22 cellular contexts compared by ENCODE assay signal in the genomic region with DNA sequence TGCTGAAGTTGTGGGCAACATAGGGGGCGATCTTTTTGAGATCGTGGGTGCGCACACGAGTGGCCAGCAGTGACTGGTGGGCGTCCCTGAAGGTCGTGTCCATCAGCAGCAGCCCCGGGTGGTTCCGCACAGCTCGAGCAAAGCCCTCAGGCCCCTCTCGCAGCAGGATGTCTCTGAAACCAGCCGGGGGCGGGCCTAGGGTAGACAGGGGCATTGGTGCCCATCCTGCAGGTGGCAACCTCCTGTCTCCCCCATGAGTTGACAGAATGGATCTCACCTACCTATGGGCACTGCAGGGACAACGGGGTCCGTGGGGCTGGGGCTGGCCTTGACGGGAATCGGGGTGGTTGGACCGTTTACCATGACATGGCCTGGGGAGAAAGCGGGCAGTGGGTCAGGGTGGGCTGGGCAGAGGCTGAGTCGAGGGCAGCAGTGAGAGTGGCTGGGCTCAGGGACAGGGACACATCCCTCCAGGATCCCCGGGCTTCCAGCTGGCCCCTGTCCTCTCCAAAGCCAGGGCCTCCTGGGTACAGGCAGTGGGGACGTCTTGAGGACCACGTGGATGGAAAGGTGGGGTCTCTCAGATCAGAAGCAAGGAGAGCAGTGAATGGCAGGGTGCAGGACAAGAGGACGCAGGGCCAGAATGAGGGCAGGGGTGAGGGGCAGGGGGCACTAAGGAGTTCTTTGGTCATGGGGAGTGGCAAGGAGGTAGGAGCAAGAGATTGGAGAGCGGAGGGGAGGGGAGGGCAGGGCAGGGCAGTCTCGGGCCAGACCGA. TPM values are rescaled to one million over a fixed set of nuclear protein-coding genes. Genes with fewer than 3 reads are reported as not detected.
A peak's percentile ranks its signal among the peaks of the same experiment; 100 is the strongest.
DNase-seq lines count a peak whose midpoint lies in the region; ATAC-seq and TF ChIP-seq lines count a peak whose summit lies in the region.
"Had no signal": no experiment of that assay in that cellular context is flagged by ENCODE, and none has a peak within 500 bp of the region (broad histone marks: within the 10 kb centered on the region; RNA-seq: fewer than 3 reads in every experiment).

No MANE protein-coding gene starts in this region.

- no peak overlapping the region for H2AFZ ChIP-seq in HCT116 (ENCODE audit: low read depth, low read length, poor library complexity, severe bottlenecking)

- H3K27ac Mint-ChIP-seq in activated CD8-positive, alpha-beta T cell treated with anti-CD3 and anti-CD28 coated beads for 36 hours = no peak overlapping the region
- no peak overlapping the region for H3K27ac Mint-ChIP-seq in activated CD8-positive, alpha-beta T cell treated with anti-CD3 and anti-CD28 coated beads, Interleukin-2, amount 10 ng/mL, durations not matched to agents 7 days and 5 days
- no peak overlapping the region for H3K27ac Mint-ChIP-seq in chondrocyte (ENCODE audit: unreplicated experiment)
- H3K27ac Mint-ChIP-seq: nephron, type B pancreatic cell had no signal

- H3K36me3 ChIP-seq in HCT116 (ENCODE audit: control insufficient read depth in 1 of 2, insufficient read depth in 2 of 2, low read length in 2 of 2) (peaks cover 0 to 2% of the 10 kb centered on the region in 2 experiments; a peak in 2 of 4 replicates), Peyer's patch (peaks cover 0 to 27% (median 0%) of the 10 kb centered on the region in 3 donors)
- H3K36me3 ChIP-seq: prostate gland had no signal

- BruUV-seq in HCT116 (replicated peaks; lab: Mats Ljungman, UMichigan) = no TSS peak

- no peak overlapping the region for H3K27ac ChIP-seq in HCT116 (ENCODE audit: low read depth, low read length)
- no peak overlapping the region for H3K27ac ChIP-seq in Peyer's patch
- H3K27ac ChIP-seq: prostate gland, stomach had no signal

- no peak overlapping the region for H3K9ac ChIP-seq in HCT116 (ENCODE audit: low read length)

- H3K4me3 ChIP-seq in HCT116 (replicated peaks in 1 of 2; ENCODE audit: low read depth in 1 of 2, low read length in 2 of 2) (no peak overlapping the region), Peyer's patch (no peak overlapping the region)
- H3K4me3 ChIP-seq: prostate gland, stomach had no signal

- no peak for ATAC-seq in activated CD8-positive, alpha-beta T cell treated with anti-CD3 and anti-CD28 coated beads for 36 hours
- ATAC-seq in activated CD8-positive, alpha-beta T cell treated with anti-CD3 and anti-CD28 coated beads, Interleukin-2, amount 10 ng/mL, durations not matched to agents 7 days and 5 days = no peak
- no peak for ATAC-seq in HCT116
- no peak for ATAC-seq in sciatic nerve
- no peak for ATAC-seq in GM18517 (IDR thresholded peaks at IDR 0.05; ENCODE audit: unreplicated experiment)
- ATAC-seq: Panc1 had no signal

- H3K4me1 Mint-ChIP-seq in activated CD8-positive, alpha-beta T cell treated with anti-CD3 and anti-CD28 coated beads for 36 hours (ENCODE audit: low read depth) = peaks cover 14% of the 10 kb centered on the region
- H3K4me1 Mint-ChIP-seq in activated CD8-positive, alpha-beta T cell treated with anti-CD3 and anti-CD28 coated beads, Interleukin-2, amount 10 ng/mL, durations not matched to agents 7 days and 5 days (ENCODE audit: low read depth) = peaks cover 38% of the 10 kb centered on the region
- H3K4me1 Mint-ChIP-seq in chondrocyte (ENCODE audit: low read depth) = peaks cover 9% of the 10 kb centered on the region

- no peaks in the 10 kb centered on the region for H3K27me3 ChIP-seq in HCT116 (ENCODE audit: insufficient read depth, low read length)
- H3K27me3 ChIP-seq in Peyer's patch = no peaks in the 10 kb centered on the region
- H3K27me3 ChIP-seq: stomach had no signal

- RAD21 ChIA-PET in HCT116 (lab: Charles Lee; ENCODE audit: low non-redundant PET in 1 of 2, low total read pairs in 2 of 2, uncharacterized antibody in 2 of 2, unreplicated experiment in 2 of 2) = no interaction called here

- no peak overlapping the region for H3K4me2 ChIP-seq in HCT116 (ENCODE audit: low read length)

- H3K4me1 ChIP-seq in HCT116 (ENCODE audit: control insufficient read depth in 1 of 2, insufficient read depth in 2 of 2, low read length in 2 of 2) = peaks cover 10 to 23% of the 10 kb centered on the region in 2 experiments
- H3K4me1 ChIP-seq in Peyer's patch = peaks cover 0 to 12% (median 3%) of the 10 kb centered on the region in 4 donors
- H3K4me1 ChIP-seq: prostate gland had no signal

- H3K9me3 Mint-ChIP-seq in activated CD8-positive, alpha-beta T cell treated with anti-CD3 and anti-CD28 coated beads for 36 hours = no peaks in the 10 kb centered on the region
- H3K9me3 Mint-ChIP-seq in activated CD8-positive, alpha-beta T cell treated with anti-CD3 and anti-CD28 coated beads, Interleukin-2, amount 10 ng/mL, durations not matched to agents 7 days and 5 days (ENCODE audit: insufficient read depth) = no peaks in the 10 kb centered on the region
- no peaks in the 10 kb centered on the region for H3K9me3 Mint-ChIP-seq in chondrocyte (ENCODE audit: low read depth)
- H3K9me3 Mint-ChIP-seq: activated naive CD4-positive, alpha-beta T cell treated with anti-CD3 and anti-CD28 coated beads for 36 hours; nephron; T-helper 2 cell treated with Interferon-gamma antibody and Interleukin-4, amounts not matched to agents 5 μg/mL and 100 μg/mL, for 36 hours; type B pancreatic cell had no signal

- CTCF ChIA-PET in activated CD8-positive, alpha-beta T cell treated with anti-CD3 and anti-CD28 coated beads for 36 hours (lab: Charles Lee) = interaction anchor here (0.9 to 1.5 kb wide), 3 partner anchors 10 to 785 kb away, joined by 3 to 18 read pairs (median 3); a partner anchor contains a TSS
- CTCF ChIA-PET in activated CD8-positive, alpha-beta T cell treated with anti-CD3 and anti-CD28 coated beads, Interleukin-2, amount 10 ng/mL, durations not matched to agents 7 days and 5 days (lab: Charles Lee) = interaction anchor here (0.7 to 2.6 kb wide), 5 partner anchors 9 to 18 kb away, joined by 3 to 14 read pairs (median 4); no protein-coding TSS in a partner anchor
- CTCF ChIA-PET in HCT116 (lab: Charles Lee) = interaction anchor here (1.1 to 1.6 kb wide), 2 partner anchors 9 to 175 kb away, joined by 3 to 6 read pairs; a partner anchor contains a TSS

- no peak for DNase-seq in activated CD8-positive, alpha-beta T cell treated with anti-CD3 and anti-CD28 coated beads for 36 hours
- no peak for DNase-seq in activated CD8-positive, alpha-beta T cell treated with anti-CD3 and anti-CD28 coated beads, Interleukin-2, amount 10 ng/mL, durations not matched to agents 7 days and 5 days
- DNase-seq in HCT116 (ENCODE audit: low read depth, low spot score) (no peak), chondrocyte (ENCODE audit: low spot score) (peak; percentile 85), sciatic nerve (ENCODE audit: low spot score) (peak; percentile 59), Peyer's patch (no peak), NOMO-1 treated with DMSO at 0.1 percent for 48 hours (lab: John Stamatoyannopoulos, UW; ENCODE audit: unreplicated experiment) (no peak)
- DNase-seq: activated T-cell treated with anti-CD3 and anti-CD28 coated beads for 4 hours; AML-193; COR-L47; KG1; NCI-H226; small intestine; stimulated activated CD4-positive, alpha-beta T cell treated with anti-CD3 and anti-CD28 coated beads, Interleukin-4, amount 100 ng/mL, for 1 hour; stomach had no signal

- no peak overlapping the region for H3K4me3 Mint-ChIP-seq in activated CD8-positive, alpha-beta T cell treated with anti-CD3 and anti-CD28 coated beads for 36 hours
- no peak overlapping the region for H3K4me3 Mint-ChIP-seq in activated CD8-positive, alpha-beta T cell treated with anti-CD3 and anti-CD28 coated beads, Interleukin-2, amount 10 ng/mL, durations not matched to agents 7 days and 5 days
- H3K4me3 Mint-ChIP-seq in chondrocyte (ENCODE audit: unreplicated experiment) = no peak overlapping the region
- H3K4me3 Mint-ChIP-seq: activated naive CD4-positive, alpha-beta T cell treated with anti-CD3 and anti-CD28 coated beads for 36 hours; type B pancreatic cell had no signal

- TF ChIP-seq POLR2A in HCT116 (IDR thresholded peaks at IDR 0.05; ENCODE audit: borderline replicate concordance, extremely low read depth, insufficient read depth, insufficient read length) = no peak
- no peak for TF ChIP-seq POLR2A in Peyer's patch (IDR thresholded peaks at IDR 0.05)

- TF ChIP-seq CTCF in activated CD8-positive, alpha-beta T cell treated with anti-CD3 and anti-CD28 coated beads for 36 hours (IDR thresholded peaks at IDR 0.05) = peak; percentile 9
- TF ChIP-seq CTCF in HCT116 (IDR thresholded peaks at IDR 0.05 in 2 of 3, conservative IDR thresholded peaks at IDR 0.05 in 1 of 3; ENCODE audit: borderline replicate concordance in 1 of 3, insufficient read depth in 1 of 3, low read depth in 2 of 3, low read length in 2 of 3) (peak in 2 of 3 experiments; percentile 1 to 13; a peak in 1 of 6 replicates), chondrocyte (IDR thresholded peaks at IDR 0.05) (no peak), Peyer's patch (IDR thresholded peaks at IDR 0.05) (no peak)

- no peaks in the 10 kb centered on the region for H3K9me2 ChIP-seq in HCT116 (ENCODE audit: insufficient read depth)

- H3K36me3 Mint-ChIP-seq in activated CD8-positive, alpha-beta T cell treated with anti-CD3 and anti-CD28 coated beads for 36 hours (ENCODE audit: low read depth) = peaks cover 2% of the 10 kb centered on the region
- no peaks in the 10 kb centered on the region for H3K36me3 Mint-ChIP-seq in activated CD8-positive, alpha-beta T cell treated with anti-CD3 and anti-CD28 coated beads, Interleukin-2, amount 10 ng/mL, durations not matched to agents 7 days and 5 days (ENCODE audit: low read depth)
- H3K36me3 Mint-ChIP-seq in chondrocyte (ENCODE audit: low read depth) = no peaks in the 10 kb centered on the region
- H3K36me3 Mint-ChIP-seq: type B pancreatic cell had no signal

- POLR2A ChIA-PET in activated CD8-positive, alpha-beta T cell treated with anti-CD3 and anti-CD28 coated beads for 36 hours (lab: Charles Lee) = interaction anchor here (1.1 to 3.9 kb wide), 3 partner anchors 8 to 19 kb away, joined by 3 to 66 read pairs (median 14); a partner anchor contains a TSS
- POLR2A ChIA-PET in activated CD8-positive, alpha-beta T cell treated with anti-CD3 and anti-CD28 coated beads, Interleukin-2, amount 10 ng/mL, durations not matched to agents 7 days and 5 days (lab: Charles Lee) = interaction anchor here (5.5 kb wide), 1 partner anchor 9 kb away, joined by 92 read pairs; a partner anchor contains a TSS
- POLR2A ChIA-PET in HCT116 (lab: Charles Lee) = no interaction called here

- intact Hi-C loops in activated CD8-positive, alpha-beta T cell treated with anti-CD3 and anti-CD28 coated beads for 36 hours (cut with micrococcal nuclease) = no loop called here
- intact Hi-C loops in HCT116 (cut with micrococcal nuclease) (no loop called here), sciatic nerve (cut with DNase I) (no loop called here)

- H4K20me1 ChIP-seq in HCT116 (ENCODE audit: insufficient read depth) = no peaks in the 10 kb centered on the region

- peaks cover 5% of the 10 kb centered on the region for H3K79me2 ChIP-seq in HCT116 (ENCODE audit: insufficient read depth, low read length)

- H3K9me3 ChIP-seq in HCT116 (ENCODE audit: control insufficient read depth in 1 of 2, insufficient read depth in 1 of 2, low read depth in 1 of 2, low read length in 2 of 2) = no peaks in the 10 kb centered on the region
- no peaks in the 10 kb centered on the region for H3K9me3 ChIP-seq in Peyer's patch
- H3K9me3 ChIP-seq: prostate gland, stomach had no signal

- TF ChIP-seq RAD21 in HCT116 (IDR thresholded peaks at IDR 0.05; ENCODE audit: low read depth) = no peak

- no peaks in the 10 kb centered on the region for H3K27me3 Mint-ChIP-seq in activated CD8-positive, alpha-beta T cell treated with anti-CD3 and anti-CD28 coated beads for 36 hours
- no peaks in the 10 kb centered on the region for H3K27me3 Mint-ChIP-seq in activated CD8-positive, alpha-beta T cell treated with anti-CD3 and anti-CD28 coated beads, Interleukin-2, amount 10 ng/mL, durations not matched to agents 7 days and 5 days (ENCODE audit: low read depth)
- no peaks in the 10 kb centered on the region for H3K27me3 Mint-ChIP-seq in chondrocyte (ENCODE audit: low read depth)
- H3K27me3 Mint-ChIP-seq: type B pancreatic cell had no signal

RNA-seq across cellular contexts. Expression of a gene that starts 4.2 kb away (rescaled TPM):
- 10 to 100 TPM; 36.0 to 39.2 TPM for total RNA-seq in activated CD8-positive, alpha-beta T cell treated with anti-CD3 and anti-CD28 coated beads for 36 hours
- total RNA-seq in activated CD8-positive, alpha-beta T cell treated with anti-CD3 and anti-CD28 coated beads, Interleukin-2, amount 10 ng/mL, durations not matched to agents 7 days and 5 days = 10 to 100 TPM; 24.6 to 28.3 TPM
- total RNA-seq in HCT116 (2021; ENCODE audit: unreplicated experiment) = 55.4 TPM
- polyA plus RNA-seq in HCT116 (2012) = 28.7 and 30.2 TPM in 2 replicates
- 33.8 to 47.2 TPM (median 46.8 TPM) in 3 replicates for total RNA-seq in chondrocyte
- total RNA-seq in sciatic nerve = 14.5 TPM
- total RNA-seq in Peyer's patch = 1 to 10 TPM; 2.5 to 9.0 (median 4.3) TPM

RNA-seq across cellular contexts. Expression of a gene that starts 9.4 kb away (rescaled TPM):
- total RNA-seq in activated CD8-positive, alpha-beta T cell treated with anti-CD3 and anti-CD28 coated beads for 36 hours = 10 to 100 TPM; 22.1 to 26.8 TPM
- 10 to 100 TPM; 23.1 to 27.3 TPM for total RNA-seq in activated CD8-positive, alpha-beta T cell treated with anti-CD3 and anti-CD28 coated beads, Interleukin-2, amount 10 ng/mL, durations not matched to agents 7 days and 5 days
- total RNA-seq in HCT116 (2021; ENCODE audit: unreplicated experiment) = 35.3 TPM
- polyA plus RNA-seq in HCT116 (2012) = 35.0 and 37.5 TPM in 2 replicates
- 17.0 to 18.8 TPM (median 17.3 TPM) in 3 replicates for total RNA-seq in chondrocyte
- total RNA-seq in sciatic nerve = 16.6 TPM
- 10 to 100 TPM in 3 of 4 donors, 1 to 10 TPM in 1; 6.6 to 57.7 (median 38.0) TPM for total RNA-seq in Peyer's patch

Comparison
In these comparisons a context has a peak if more than half of its experiments do, and no peak if none do; other contexts are left out.
1. DNase-seq: peak in chondrocyte (single experiment) and sciatic nerve (single experiment); none in activated CD8-positive, alpha-beta T cell treated with anti-CD3 and anti-CD28 coated beads for 36 hours (single experiment), activated CD8-positive, alpha-beta T cell treated with anti-CD3 and anti-CD28 coated beads, Interleukin-2, amount 10 ng/mL, durations not matched to agents 7 days and 5 days (single experiment), HCT116 (single experiment), Peyer's patch (0 of 3) and NOMO-1 treated with DMSO at 0.1 percent for 48 hours (single experiment).
2. CTCF ChIP-seq: peak in activated CD8-positive, alpha-beta T cell treated with anti-CD3 and anti-CD28 coated beads for 36 hours (single experiment) and HCT116 (2 of 3); none in chondrocyte (single experiment) and Peyer's patch (0 of 6).